Comparison of ENCODE assay signal across 2 cellular contexts in the genomic region with DNA sequence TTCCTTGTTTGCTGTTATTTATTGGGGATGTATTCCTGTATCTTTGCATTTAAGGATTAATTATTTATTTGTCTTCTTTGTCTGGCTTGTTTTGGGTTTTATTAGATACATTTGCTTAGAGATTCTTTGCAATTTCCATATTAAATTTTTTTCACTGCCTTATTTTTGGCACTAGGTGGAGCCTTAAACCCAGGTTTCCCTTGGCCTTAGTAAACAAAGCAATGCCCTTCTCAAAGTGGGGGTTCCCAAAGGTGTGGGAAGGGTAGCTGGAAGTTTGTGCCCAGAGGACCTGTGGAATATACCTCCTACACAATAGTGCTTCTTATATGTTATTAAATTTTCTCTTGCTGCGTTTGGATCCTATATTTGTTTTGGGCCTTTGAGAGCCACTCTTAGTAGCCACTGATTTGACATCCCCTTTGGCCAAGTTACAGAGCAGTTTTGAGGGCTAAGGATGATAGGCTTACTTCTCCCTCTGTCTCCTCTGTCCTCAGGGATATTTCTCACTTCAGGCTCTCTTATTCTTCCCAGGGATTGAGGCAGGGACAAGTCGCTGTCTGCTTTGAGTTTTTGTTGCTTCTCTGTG.
TF ChIP-seq lines count a peak whose summit lies in the region.

No MANE protein-coding gene starts in this region.

TF ChIP-seq in GM23338, 12 proteins besides CTCF, POLR2A, EP300 and RAD21 (continues in another document):
- TF ChIP-seq ZNF114 (CRISPR knock-in tag; IDR thresholded peaks at IDR 0.05) (no peak), ZNF331 (CRISPR knock-in tag; IDR thresholded peaks at IDR 0.05; ENCODE audit: low read depth) (no peak), EZH2phosphoT487 (IDR thresholded peaks at IDR 0.05; ENCODE audit: unreplicated experiment) (no peak), EZH2 (IDR thresholded peaks at IDR 0.05; ENCODE audit: low read depth, unreplicated experiment) (no peak), POLR2AphosphoS5 (IDR thresholded peaks at IDR 0.05; ENCODE audit: low read depth) (no peak), NANOG (IDR thresholded peaks at IDR 0.05; ENCODE audit: borderline replicate concordance) (no peak)
- TF ChIP-seq, protein P1, sequence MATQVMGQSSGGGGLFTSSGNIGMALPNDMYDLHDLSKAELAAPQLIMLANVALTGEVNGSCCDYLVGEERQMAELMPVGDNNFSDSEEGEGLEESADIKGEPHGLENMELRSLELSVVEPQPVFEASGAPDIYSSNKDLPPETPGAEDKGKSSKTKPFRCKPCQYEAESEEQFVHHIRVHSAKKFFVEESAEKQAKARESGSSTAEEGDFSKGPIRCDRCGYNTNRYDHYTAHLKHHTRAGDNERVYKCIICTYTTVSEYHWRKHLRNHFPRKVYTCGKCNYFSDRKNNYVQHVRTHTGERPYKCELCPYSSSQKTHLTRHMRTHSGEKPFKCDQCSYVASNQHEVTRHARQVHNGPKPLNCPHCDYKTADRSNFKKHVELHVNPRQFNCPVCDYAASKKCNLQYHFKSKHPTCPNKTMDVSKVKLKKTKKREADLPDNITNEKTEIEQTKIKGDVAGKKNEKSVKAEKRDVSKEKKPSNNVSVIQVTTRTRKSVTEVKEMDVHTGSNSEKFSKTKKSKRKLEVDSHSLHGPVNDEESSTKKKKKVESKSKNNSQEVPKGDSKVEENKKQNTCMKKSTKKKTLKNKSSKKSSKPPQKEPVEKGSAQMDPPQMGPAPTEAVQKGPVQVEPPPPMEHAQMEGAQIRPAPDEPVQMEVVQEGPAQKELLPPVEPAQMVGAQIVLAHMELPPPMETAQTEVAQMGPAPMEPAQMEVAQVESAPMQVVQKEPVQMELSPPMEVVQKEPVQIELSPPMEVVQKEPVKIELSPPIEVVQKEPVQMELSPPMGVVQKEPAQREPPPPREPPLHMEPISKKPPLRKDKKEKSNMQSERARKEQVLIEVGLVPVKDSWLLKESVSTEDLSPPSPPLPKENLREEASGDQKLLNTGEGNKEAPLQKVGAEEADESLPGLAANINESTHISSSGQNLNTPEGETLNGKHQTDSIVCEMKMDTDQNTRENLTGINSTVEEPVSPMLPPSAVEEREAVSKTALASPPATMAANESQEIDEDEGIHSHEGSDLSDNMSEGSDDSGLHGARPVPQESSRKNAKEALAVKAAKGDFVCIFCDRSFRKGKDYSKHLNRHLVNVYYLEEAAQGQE (IDR thresholded peaks at IDR 0.05; ENCODE audit: unreplicated experiment) = no peak
- TF ChIP-seq, protein P2, sequence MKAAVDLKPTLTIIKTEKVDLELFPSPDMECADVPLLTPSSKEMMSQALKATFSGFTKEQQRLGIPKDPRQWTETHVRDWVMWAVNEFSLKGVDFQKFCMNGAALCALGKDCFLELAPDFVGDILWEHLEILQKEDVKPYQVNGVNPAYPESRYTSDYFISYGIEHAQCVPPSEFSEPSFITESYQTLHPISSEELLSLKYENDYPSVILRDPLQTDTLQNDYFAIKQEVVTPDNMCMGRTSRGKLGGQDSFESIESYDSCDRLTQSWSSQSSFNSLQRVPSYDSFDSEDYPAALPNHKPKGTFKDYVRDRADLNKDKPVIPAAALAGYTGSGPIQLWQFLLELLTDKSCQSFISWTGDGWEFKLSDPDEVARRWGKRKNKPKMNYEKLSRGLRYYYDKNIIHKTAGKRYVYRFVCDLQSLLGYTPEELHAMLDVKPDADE (IDR thresholded peaks at IDR 0.05) = no peak
- TF ChIP-seq, protein P3, sequence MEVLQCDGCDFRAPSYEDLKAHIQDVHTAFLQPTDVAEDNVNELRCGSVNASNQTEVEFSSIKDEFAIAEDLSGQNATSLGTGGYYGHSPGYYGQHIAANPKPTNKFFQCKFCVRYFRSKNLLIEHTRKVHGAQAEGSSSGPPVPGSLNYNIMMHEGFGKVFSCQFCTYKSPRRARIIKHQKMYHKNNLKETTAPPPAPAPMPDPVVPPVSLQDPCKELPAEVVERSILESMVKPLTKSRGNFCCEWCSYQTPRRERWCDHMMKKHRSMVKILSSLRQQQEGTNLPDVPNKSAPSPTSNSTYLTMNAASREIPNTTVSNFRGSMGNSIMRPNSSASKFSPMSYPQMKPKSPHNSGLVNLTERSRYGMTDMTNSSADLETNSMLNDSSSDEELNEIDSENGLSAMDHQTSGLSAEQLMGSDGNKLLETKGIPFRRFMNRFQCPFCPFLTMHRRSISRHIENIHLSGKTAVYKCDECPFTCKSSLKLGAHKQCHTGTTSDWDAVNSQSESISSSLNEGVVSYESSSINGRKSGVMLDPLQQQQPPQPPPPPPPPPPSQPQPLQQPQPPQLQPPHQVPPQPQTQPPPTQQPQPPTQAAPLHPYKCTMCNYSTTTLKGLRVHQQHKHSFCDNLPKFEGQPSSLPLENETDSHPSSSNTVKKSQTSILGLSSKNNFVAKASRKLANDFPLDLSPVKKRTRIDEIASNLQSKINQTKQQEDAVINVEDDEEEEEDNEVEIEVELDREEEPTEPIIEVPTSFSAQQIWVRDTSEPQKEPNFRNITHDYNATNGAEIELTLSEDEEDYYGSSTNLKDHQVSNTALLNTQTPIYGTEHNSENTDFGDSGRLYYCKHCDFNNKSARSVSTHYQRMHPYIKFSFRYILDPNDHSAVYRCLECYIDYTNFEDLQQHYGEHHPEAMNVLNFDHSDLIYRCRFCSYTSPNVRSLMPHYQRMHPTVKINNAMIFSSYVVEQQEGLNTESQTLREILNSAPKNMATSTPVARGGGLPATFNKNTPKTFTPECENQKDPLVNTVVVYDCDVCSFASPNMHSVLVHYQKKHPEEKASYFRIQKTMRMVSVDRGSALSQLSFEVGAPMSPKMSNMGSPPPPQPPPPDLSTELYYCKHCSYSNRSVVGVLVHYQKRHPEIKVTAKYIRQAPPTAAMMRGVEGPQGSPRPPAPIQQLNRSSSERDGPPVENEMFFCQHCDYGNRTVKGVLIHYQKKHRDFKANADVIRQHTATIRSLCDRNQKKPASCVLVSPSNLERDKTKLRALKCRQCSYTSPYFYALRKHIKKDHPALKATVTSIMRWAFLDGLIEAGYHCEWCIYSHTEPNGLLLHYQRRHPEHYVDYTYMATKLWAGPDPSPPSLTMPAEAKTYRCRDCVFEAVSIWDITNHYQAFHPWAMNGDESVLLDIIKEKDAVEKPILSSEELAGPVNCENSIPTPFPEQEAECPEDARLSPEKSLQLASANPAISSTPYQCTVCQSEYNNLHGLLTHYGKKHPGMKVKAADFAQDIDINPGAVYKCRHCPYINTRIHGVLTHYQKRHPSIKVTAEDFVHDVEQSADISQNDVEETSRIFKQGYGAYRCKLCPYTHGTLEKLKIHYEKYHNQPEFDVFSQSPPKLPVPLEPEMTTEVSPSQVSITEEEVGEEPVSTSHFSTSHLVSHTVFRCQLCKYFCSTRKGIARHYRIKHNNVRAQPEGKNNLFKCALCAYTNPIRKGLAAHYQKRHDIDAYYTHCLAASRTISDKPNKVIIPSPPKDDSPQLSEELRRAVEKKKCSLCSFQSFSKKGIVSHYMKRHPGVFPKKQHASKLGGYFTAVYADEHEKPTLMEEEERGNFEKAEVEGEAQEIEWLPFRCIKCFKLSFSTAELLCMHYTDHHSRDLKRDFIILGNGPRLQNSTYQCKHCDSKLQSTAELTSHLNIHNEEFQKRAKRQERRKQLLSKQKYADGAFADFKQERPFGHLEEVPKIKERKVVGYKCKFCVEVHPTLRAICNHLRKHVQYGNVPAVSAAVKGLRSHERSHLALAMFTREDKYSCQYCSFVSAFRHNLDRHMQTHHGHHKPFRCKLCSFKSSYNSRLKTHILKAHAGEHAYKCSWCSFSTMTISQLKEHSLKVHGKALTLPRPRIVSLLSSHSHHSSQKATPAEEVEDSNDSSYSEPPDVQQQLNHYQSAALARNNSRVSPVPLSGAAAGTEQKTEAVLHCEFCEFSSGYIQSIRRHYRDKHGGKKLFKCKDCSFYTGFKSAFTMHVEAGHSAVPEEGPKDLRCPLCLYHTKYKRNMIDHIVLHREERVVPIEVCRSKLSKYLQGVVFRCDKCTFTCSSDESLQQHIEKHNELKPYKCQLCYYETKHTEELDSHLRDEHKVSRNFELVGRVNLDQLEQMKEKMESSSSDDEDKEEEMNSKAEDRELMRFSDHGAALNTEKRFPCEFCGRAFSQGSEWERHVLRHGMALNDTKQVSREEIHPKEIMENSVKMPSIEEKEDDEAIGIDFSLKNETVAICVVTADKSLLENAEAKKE (CRISPR knock-in tag; IDR thresholded peaks at IDR 0.05) = no peak

TF ChIP-seq in endothelial cell of umbilical vein, 7 proteins besides CTCF, POLR2A, EP300 and RAD21:
- TF ChIP-seq POLR2AphosphoS5 (IDR thresholded peaks at IDR 0.05; ENCODE audit: insufficient read depth, low read depth, low read length) = no peak
- no peak for TF ChIP-seq EZH2 (IDR thresholded peaks at IDR 0.05; ENCODE audit: borderline replicate concordance, low read depth, low read length, severe bottlenecking)
- no peak for TF ChIP-seq MYC (IDR thresholded peaks at IDR 0.05; ENCODE audit: low read depth, low read length)
- no peak for TF ChIP-seq FOS (IDR thresholded peaks at IDR 0.05; ENCODE audit: borderline replicate concordance, insufficient read depth, low read length)
- TF ChIP-seq, protein P4, sequence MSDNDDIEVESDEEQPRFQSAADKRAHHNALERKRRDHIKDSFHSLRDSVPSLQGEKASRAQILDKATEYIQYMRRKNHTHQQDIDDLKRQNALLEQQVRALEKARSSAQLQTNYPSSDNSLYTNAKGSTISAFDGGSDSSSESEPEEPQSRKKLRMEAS (IDR thresholded peaks at IDR 0.05; ENCODE audit: insufficient read depth, insufficient read length) = no peak
- no peak for TF ChIP-seq JUN (IDR thresholded peaks at IDR 0.05; ENCODE audit: borderline replicate concordance, insufficient read depth, insufficient read length, low read depth)
- no peak for TF ChIP-seq GATA2 (IDR thresholded peaks at IDR 0.05; ENCODE audit: insufficient read depth, insufficient read length, low read depth, low read length)
